Comparison of ENCODE assay signal across 19 cellular contexts in the genomic region with DNA sequence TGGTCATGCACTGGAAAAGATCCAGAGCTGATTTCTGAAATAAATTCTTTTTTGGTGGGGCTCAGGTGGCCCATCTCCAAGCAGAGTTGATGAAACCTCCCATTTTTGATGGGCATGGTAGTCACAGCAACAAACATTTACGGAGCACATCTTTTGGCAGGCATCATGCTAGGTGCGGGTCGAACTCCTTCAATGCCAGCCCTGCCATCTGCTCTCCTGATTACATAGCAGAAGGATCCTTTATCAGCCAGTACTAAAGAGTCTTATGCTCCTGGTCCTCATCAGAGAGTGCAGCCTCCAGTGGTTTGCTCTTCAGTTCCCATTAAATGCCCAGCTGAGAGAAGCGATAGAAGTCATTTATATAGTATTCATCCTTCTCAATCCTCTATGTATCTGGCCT.
DNase-seq lines count a peak whose midpoint lies in the region; TF ChIP-seq lines count a peak whose summit lies in the region.
"Had no signal": no experiment of that assay in that cellular context is flagged by ENCODE, and none has a peak within 500 bp of the region (broad histone marks: within the 10 kb centered on the region; RNA-seq: fewer than 3 reads in every experiment).

No MANE protein-coding gene starts in this region.

- DNase-seq in NCI-H2081 (lab: John Stamatoyannopoulos, UW) (peak; percentile 1 to 23), NCI-H2081 treated with DMSO at 0.1 percent for 48 hours (lab: John Stamatoyannopoulos, UW) (no peak), NCI-H446 (lab: John Stamatoyannopoulos, UW) (peak; percentile 11 to 62), cerebellar cortex (ENCODE audit: low spot score) (peak; percentile 95), NCI-H2196 (lab: John Stamatoyannopoulos, UW; ENCODE audit: unreplicated experiment) (no peak), RWPE1 (ENCODE audit: low spot score) (no peak)
- no peak for DNase-seq in activated CD4-positive, alpha-beta T cell treated with anti-CD3 and anti-CD28 coated beads, Interleukin-2, amount 50 U/mL, for 4 hours
- DNase-seq: 8988T; ACHN; BE2C; CD8-positive, alpha-beta memory T cell; DMS153; DND-41; GM23248; H7; NCI-H1048; NCI-H146; NCI-H1930; SJCRH30 had no signal

- POLR2A ChIA-PET in RWPE1 (lab: Yijun Ruan, JAX; ENCODE audit: low non-redundant PET): no interaction called here

- no peak overlapping the region for H3K27ac ChIP-seq in RWPE1
- H3K27ac ChIP-seq: GM23248, SJCRH30 had no signal

- no peak for TF ChIP-seq CTCF in RWPE1 (conservative IDR thresholded peaks at IDR 0.05; ENCODE audit: low read depth)

- CTCF ChIA-PET in RWPE1 (lab: Yijun Ruan, JAX): interaction anchor here (0.7 kb wide), 1 partner anchor 1299 kb away, joined by 3 read pairs; no protein-coding TSS in a partner anchor

Comparison
In these comparisons a context has a peak if more than half of its experiments do, and no peak if none do; other contexts are left out.
1. DNase-seq: peak in NCI-H2081 (2 of 2), NCI-H446 (2 of 2) and cerebellar cortex (single experiment); none in NCI-H2081 treated with DMSO at 0.1 percent for 48 hours (single experiment), NCI-H2196 (single experiment), activated CD4-positive, alpha-beta T cell treated with anti-CD3 and anti-CD28 coated beads, Interleukin-2, amount 50 U/mL, for 4 hours (0 of 2) and RWPE1 (single experiment).